1 cellular context compared by ENCODE assay signal in the genomic region with DNA sequence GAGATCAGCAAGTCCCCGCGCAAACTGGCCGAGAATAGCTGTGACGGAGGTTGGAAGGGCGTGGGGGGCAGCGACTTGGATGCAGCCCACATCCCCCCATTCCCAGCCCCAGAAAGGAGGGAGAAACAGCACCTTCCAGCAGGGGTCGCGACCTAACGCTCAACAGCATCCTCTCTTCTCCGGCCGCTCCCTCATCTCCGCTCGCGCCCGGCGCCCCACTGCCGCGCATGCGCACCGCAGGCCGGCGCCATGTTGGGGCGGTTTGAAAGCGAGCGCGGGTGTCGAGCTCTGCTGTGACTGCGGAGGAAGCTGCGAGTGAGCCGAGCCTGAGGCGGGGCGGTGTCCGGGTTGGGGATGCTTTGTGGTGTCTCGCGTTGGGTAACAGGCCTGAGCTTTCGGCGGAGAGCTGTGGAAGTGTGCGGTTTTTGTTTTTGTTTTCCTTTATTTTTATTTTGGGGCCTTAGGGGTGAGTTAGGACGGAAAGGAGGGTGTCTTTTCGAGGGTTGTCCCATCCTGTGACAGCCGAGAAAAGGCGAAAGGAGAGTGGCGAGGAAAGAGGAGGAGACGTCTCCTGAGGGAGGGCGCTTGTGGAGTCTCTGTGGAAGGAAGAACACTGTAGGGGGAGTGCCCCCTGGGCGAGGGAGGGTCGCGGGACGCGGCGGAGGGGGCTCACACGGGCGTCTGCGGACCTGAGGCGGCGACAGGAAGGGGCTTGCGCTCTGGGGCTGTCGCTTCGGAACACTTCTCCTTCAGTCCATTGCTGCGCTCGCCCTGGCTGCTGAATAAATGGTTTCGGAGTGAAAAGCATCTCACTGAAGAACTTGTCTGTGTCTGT.
TF ChIP-seq lines count a peak whose summit lies in the region.

A gene (plus strand): TSS at position 247 of the 835 bp plus-strand sequence. CDS start 2,667 bp downstream, outside the sequence.
A gene with protein sequence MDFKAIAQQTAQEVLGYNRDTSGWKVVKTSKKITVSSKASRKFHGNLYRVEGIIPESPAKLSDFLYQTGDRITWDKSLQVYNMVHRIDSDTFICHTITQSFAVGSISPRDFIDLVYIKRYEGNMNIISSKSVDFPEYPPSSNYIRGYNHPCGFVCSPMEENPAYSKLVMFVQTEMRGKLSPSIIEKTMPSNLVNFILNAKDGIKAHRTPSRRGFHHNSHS (minus strand): TSS at position 199 of the 835 bp plus-strand sequence. CDS start 3,285 bp downstream, outside the sequence.

TF ChIP-seq in K562, 482 proteins besides CTCF, POLR2A, EP300 and RAD21 (continued from another document):
- TF ChIP-seq, protein P1, sequence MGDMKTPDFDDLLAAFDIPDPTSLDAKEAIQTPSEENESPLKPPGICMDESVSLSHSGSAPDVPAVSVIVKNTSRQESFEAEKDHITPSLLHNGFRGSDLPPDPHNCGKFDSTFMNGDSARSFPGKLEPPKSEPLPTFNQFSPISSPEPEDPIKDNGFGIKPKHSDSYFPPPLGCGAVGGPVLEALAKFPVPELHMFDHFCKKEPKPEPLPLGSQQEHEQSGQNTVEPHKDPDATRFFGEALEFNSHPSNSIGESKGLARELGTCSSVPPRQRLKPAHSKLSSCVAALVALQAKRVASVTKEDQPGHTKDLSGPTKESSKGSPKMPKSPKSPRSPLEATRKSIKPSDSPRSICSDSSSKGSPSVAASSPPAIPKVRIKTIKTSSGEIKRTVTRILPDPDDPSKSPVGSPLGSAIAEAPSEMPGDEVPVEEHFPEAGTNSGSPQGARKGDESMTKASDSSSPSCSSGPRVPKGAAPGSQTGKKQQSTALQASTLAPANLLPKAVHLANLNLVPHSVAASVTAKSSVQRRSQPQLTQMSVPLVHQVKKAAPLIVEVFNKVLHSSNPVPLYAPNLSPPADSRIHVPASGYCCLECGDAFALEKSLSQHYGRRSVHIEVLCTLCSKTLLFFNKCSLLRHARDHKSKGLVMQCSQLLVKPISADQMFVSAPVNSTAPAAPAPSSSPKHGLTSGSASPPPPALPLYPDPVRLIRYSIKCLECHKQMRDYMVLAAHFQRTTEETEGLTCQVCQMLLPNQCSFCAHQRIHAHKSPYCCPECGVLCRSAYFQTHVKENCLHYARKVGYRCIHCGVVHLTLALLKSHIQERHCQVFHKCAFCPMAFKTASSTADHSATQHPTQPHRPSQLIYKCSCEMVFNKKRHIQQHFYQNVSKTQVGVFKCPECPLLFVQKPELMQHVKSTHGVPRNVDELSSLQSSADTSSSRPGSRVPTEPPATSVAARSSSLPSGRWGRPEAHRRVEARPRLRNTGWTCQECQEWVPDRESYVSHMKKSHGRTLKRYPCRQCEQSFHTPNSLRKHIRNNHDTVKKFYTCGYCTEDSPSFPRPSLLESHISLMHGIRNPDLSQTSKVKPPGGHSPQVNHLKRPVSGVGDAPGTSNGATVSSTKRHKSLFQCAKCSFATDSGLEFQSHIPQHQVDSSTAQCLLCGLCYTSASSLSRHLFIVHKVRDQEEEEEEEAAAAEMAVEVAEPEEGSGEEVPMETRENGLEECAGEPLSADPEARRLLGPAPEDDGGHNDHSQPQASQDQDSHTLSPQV (IDR thresholded peaks at IDR 0.05), result no peak
- TF ChIP-seq, protein P2, sequence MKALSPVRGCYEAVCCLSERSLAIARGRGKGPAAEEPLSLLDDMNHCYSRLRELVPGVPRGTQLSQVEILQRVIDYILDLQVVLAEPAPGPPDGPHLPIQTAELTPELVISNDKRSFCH (CRISPR knock-in tag; IDR thresholded peaks at IDR 0.05), result no peak
- TF ChIP-seq, protein P2 (tag; IDR thresholded peaks at IDR 0.05), result no peak
- TF ChIP-seq PCBP2 (IDR thresholded peaks at IDR 0.05; ENCODE audit: low read depth, low read length, poor library complexity, severe bottlenecking) (no peak), ZNF134 (CRISPR knock-in tag; conservative IDR thresholded peaks at IDR 0.05) (no peak), TCF7 (IDR thresholded peaks at IDR 0.05; ENCODE audit: borderline replicate concordance) (no peak), NCOA1 (IDR thresholded peaks at IDR 0.05; ENCODE audit: low read depth) (no peak), ETS2 (tag; IDR thresholded peaks at IDR 0.05; ENCODE audit: borderline replicate concordance, poor library complexity, severe bottlenecking) (no peak), ELF1 (tag; IDR thresholded peaks at IDR 0.05) (no peak), RFX1 (IDR thresholded peaks at IDR 0.05) (no peak), IFI16 (CRISPR knock-in tag; IDR thresholded peaks at IDR 0.05) (no peak), TRIM24 (IDR thresholded peaks at IDR 0.05) (no peak), U2AF2 (optimal IDR thresholded peaks at IDR 0.05; ENCODE audit: low read depth, low read length) (no peak)
- TF ChIP-seq, protein P3, sequence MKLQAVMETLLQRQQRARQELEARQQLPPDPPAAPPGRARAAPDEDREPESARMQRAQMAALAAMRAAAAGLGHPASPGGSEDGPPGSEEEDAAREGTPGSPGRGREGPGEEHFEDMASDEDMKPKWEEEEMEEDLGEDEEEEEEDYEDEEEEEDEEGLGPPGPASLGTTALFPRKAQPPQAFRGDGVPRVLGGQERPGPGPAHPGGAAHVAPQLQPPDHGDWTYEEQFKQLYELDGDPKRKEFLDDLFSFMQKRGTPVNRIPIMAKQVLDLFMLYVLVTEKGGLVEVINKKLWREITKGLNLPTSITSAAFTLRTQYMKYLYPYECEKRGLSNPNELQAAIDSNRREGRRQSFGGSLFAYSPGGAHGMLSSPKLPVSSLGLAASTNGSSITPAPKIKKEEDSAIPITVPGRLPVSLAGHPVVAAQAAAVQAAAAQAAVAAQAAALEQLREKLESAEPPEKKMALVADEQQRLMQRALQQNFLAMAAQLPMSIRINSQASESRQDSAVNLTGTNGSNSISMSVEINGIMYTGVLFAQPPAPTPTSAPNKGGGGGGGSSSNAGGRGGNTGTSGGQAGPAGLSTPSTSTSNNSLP (IDR thresholded peaks at IDR 0.05; ENCODE audit: borderline replicate concordance, low read depth, low read length), result no peak
